In genomic region chr1:156661932-156662587, GRCh38 we compare ENCODE assay signal across 1 cellular context.
A peak's percentile ranks its signal among the peaks of the same experiment; 100 is the strongest.
TF ChIP-seq lines count a peak whose summit lies in the region.

No MANE protein-coding gene starts in this region.

TF ChIP-seq in GM12878, 131 proteins besides CTCF, POLR2A, EP300 and RAD21:
- TF ChIP-seq STAT1 (conservative IDR thresholded peaks at IDR 0.05) = no peak
- TF ChIP-seq SUPT20H (IDR thresholded peaks at IDR 0.05; ENCODE audit: borderline replicate concordance, control insufficient read depth, low read depth, low read length) = no peak
- TF ChIP-seq SMARCA5 (IDR thresholded peaks at IDR 0.05) = 0 out of 2 replicates have a peak, but pooled peaks have one; percentile 26
- TF ChIP-seq MTA2 (IDR thresholded peaks at IDR 0.05; ENCODE audit: low read depth) = 0 out of 2 replicates have a peak, but pooled peaks have one; percentile 22
- no peak for TF ChIP-seq YBX1 (IDR thresholded peaks at IDR 0.05)
- TF ChIP-seq IKZF2 (IDR thresholded peaks at IDR 0.05) = peak in 1 of 2 experiments; percentile 60; a peak in 1 of 4 replicates
- TF ChIP-seq CREM (IDR thresholded peaks at IDR 0.05; ENCODE audit: low read depth) = no peak
- peak; percentile 88 for TF ChIP-seq EED (IDR thresholded peaks at IDR 0.05; ENCODE audit: low read depth)
- 0 out of 2 replicates have a peak, but pooled peaks have one; percentile 53 for TF ChIP-seq ZNF217 (IDR thresholded peaks at IDR 0.05)
- peak; percentile 70 for TF ChIP-seq SPI1 (IDR thresholded peaks at IDR 0.05; ENCODE audit: borderline replicate concordance, insufficient read depth, low read depth, low read length)
- TF ChIP-seq DPF2 (IDR thresholded peaks at IDR 0.05) = peak; percentile 7; the same call in 1 of the 2 replicates
- TF ChIP-seq NRF1 (conservative IDR thresholded peaks at IDR 0.05; ENCODE audit: low read depth, low read length) = no peak
- TF ChIP-seq ETV6 (conservative IDR thresholded peaks at IDR 0.05 in 1 of 2, IDR thresholded peaks at IDR 0.05 in 1 of 2; ENCODE audit: borderline replicate concordance in 1 of 2, low read depth in 1 of 2) = peak in 1 of 2 experiments; percentile 77; a peak in 2 of 4 replicates
- peak; percentile 56 for TF ChIP-seq IKZF1 (conservative IDR thresholded peaks at IDR 0.05)
